8 cellular contexts compared by ENCODE assay signal in the genomic region with DNA sequence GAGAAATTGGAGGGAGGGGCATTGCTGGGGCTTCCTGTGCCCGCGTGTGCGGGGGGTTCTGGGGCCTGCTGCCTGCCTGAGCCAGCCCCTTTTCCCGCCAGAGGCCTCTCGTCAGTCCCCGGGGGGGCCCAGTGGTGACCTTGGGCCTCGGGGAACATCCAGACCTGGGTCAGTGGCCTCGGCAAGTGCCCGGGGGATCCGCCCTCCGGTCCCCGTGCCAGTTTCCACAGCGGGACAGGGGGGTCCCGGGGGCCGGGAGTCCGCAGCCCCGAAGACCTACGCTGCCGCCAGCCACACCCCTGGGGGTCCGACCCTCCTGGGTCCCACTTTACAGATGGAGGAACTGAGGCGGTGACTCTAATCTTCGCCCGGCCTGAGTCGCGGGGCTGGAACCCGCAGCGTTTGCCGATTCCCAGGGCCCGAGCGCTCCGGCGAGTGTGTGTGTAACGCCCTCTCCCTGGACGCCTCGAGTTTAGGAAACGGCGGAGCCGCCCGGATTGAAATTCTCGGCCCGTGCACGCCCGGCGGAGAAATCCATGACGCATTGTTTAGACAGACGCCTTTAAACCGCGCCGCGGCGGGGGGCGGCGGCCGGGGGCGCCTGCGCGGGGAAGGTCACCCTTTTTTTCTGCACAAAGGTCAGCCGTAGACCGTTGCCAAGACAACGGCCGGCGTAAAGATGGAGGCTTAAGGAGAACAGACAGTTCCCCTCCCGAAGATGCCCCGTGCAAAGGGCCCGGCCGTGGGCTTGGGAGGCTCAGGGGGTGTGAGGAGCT.
DNase-seq lines count a peak whose midpoint lies in the region; ATAC-seq lines count a peak whose summit lies in the region.

No MANE protein-coding gene starts in this region.

- H3K27me3 ChIP-seq in layer of hippocampus (ENCODE audit: control insufficient read depth, insufficient read depth, low read length) = no peaks in the 10 kb centered on the region

- ATAC-seq in GM21390 (IDR thresholded peaks at IDR 0.05; ENCODE audit: unreplicated experiment) (no peak), HG02840 (IDR thresholded peaks at IDR 0.05; ENCODE audit: low FRiP score, unreplicated experiment) (no peak)

- peak overlapping the region; percentile 30 for H3K27ac ChIP-seq in layer of hippocampus (ENCODE audit: low read depth, low read length)

- DNase-seq in SHP77 (lab: John Stamatoyannopoulos, UW) = peak; percentile 11 to 44
- DNase-seq in SHP77 treated with DMSO at 0.1 percent for 48 hours (lab: John Stamatoyannopoulos, UW) = no peak
- peak; percentile 49 for DNase-seq in RPMI8226
- DNase-seq in cerebellar cortex (ENCODE audit: low spot score) = peak; percentile 62
- peak; percentile 5 to 11 for DNase-seq in stimulated activated CD4-positive, alpha-beta T cell treated with anti-CD3 and anti-CD28 coated beads, Interleukin-4, amount 100 ng/mL, for 4 hours
